In the genomic region with DNA sequence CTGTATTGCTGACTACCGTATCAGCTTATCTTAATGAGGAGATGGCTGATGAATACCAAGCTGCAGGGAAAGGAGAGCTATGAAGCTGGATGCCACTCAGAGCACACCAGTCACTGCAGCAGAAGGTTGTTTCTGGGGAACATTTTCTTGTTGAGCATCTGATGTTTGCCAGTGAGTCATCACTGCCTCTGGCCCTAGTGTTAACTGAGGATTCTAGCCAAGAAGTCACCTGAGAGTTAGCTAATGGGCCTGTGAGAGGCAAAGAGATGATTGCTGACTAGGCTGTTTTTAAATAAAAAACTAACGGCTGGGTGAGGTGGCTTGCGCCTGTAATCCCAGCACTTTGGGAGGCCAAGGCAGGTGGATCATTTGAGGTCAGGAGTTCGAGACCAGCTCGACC, we compare ENCODE assay signal across 14 cellular contexts. TPM values are rescaled to one million over a fixed set of nuclear protein-coding genes. Genes with fewer than 3 reads are reported as not detected.
DNase-seq lines count a peak whose midpoint lies in the region; ATAC-seq, FAIRE-seq and TF ChIP-seq lines count a peak whose summit lies in the region.
"Had no signal": no experiment of that assay in that cellular context is flagged by ENCODE, and none has a peak within 500 bp of the region (broad histone marks: within the 10 kb centered on the region; RNA-seq: fewer than 3 reads in every experiment).

No MANE protein-coding gene starts in this region.

- WGBS in esophagus muscularis mucosa, result 84% methylated on average over 5 of the region's 5 CpGs

- peak; percentile 96 for FAIRE-seq in H54 (lab: Jason Lieb, UNC)

- no peaks in the 10 kb centered on the region for H3K4me1 ChIP-seq in esophagus muscularis mucosa
- H3K4me1 ChIP-seq: BLaER1, colonic mucosa had no signal

- DNase-seq in A172 (ENCODE audit: low spot score) (peak; percentile 87), H54 (ENCODE audit: insufficient read length, low spot score) (peak; percentile 8), amniotic stem cell (lab: John Stamatoyannopoulos, UW) (peak; percentile 8), glutamatergic neuron (no peak), NCI-H1105 (lab: John Stamatoyannopoulos, UW) (no peak), HT-29 (ENCODE audit: low spot score) (no peak), esophagus muscularis mucosa (ENCODE audit: extremely low spot score) (no peak)
- DNase-seq: activated CD4-positive, alpha-beta T cell treated with anti-CD3 and anti-CD28 coated beads for 1 hour; colonic mucosa; hippocampal formation; SHP77 treated with DMSO at 0.1 percent for 48 hours; stimulated activated CD8-positive, alpha-beta memory T cell treated with anti-CD3 and anti-CD28 coated beads, Interleukin-4, amount 100 ng/mL, for 48 hours had no signal

- TF ChIP-seq CTCF in glutamatergic neuron (IDR thresholded peaks at IDR 0.05; ENCODE audit: partially characterized antibody, unreplicated experiment), result no peak
- TF ChIP-seq CTCF in esophagus muscularis mucosa (IDR thresholded peaks at IDR 0.05), result no peak

- no peaks in the 10 kb centered on the region for H3K36me3 ChIP-seq in esophagus muscularis mucosa
- H3K36me3 ChIP-seq: colonic mucosa had no signal

- H3K9me3 Mint-ChIP-seq in glutamatergic neuron (ENCODE audit: unreplicated experiment), result no peaks in the 10 kb centered on the region

- H3K27ac Mint-ChIP-seq in glutamatergic neuron (ENCODE audit: unreplicated experiment), result peak overlapping the region; percentile 57

- no peak overlapping the region for H3K27ac ChIP-seq in esophagus muscularis mucosa (replicated peaks in 1 of 4)
- H3K27ac ChIP-seq: BLaER1, colonic mucosa had no signal

- H3K4me1 Mint-ChIP-seq in glutamatergic neuron (ENCODE audit: low read depth, unreplicated experiment), result peaks cover 2% of the 10 kb centered on the region

- no peak overlapping the region for H3K4me3 ChIP-seq in esophagus muscularis mucosa
- H3K4me3 ChIP-seq: BLaER1, colonic mucosa had no signal

- intact Hi-C loops in esophagus muscularis mucosa (cut with DNase I), result no loop called here

- no peaks in the 10 kb centered on the region for H3K36me3 Mint-ChIP-seq in glutamatergic neuron (ENCODE audit: unreplicated experiment)

- H3K4me3 Mint-ChIP-seq in glutamatergic neuron (ENCODE audit: unreplicated experiment), result no peak overlapping the region

- ATAC-seq in GM21529 (IDR thresholded peaks at IDR 0.05; ENCODE audit: unreplicated experiment), result no peak

- H3K27me3 ChIP-seq in esophagus muscularis mucosa, result no peaks in the 10 kb centered on the region
- H3K27me3 ChIP-seq: BLaER1, colonic mucosa had no signal

- TF ChIP-seq EP300 in esophagus muscularis mucosa (IDR thresholded peaks at IDR 0.05), result no peak

- H3K9me3 ChIP-seq in esophagus muscularis mucosa, result no peaks in the 10 kb centered on the region
- H3K9me3 ChIP-seq: BLaER1, colonic mucosa had no signal

- TF ChIP-seq POLR2A in H54 (IDR thresholded peaks at IDR 0.05; ENCODE audit: low read depth, low read length), result no peak
- no peak for TF ChIP-seq POLR2A in esophagus muscularis mucosa (IDR thresholded peaks at IDR 0.05; ENCODE audit: low read depth)

- H3K27me3 Mint-ChIP-seq in glutamatergic neuron (ENCODE audit: unreplicated experiment), result no peaks in the 10 kb centered on the region

RNA-seq across cellular contexts. Expression of a gene that starts 37.9 kb away (rescaled TPM):
- total RNA-seq in A172 (2014; rRNA removed; shearing (Covaris generic)), result 4.4 and 6.9 TPM in 2 replicates
- total RNA-seq in glutamatergic neuron (ENCODE audit: unreplicated experiment), result 25.6 TPM
- total RNA-seq in HT-29 (2014; rRNA removed; shearing (Covaris generic)), result 6.3 and 8.9 TPM in 2 replicates
- 1 to 10 TPM in 2 of 4 donors, under 1 TPM in 2; 0.33 to 1.7 (median 0.91) TPM for total RNA-seq in esophagus muscularis mucosa

Comparison
In these comparisons a context has a peak if more than half of its experiments do, and no peak if none do; other contexts are left out.
1. DNase-seq: peak in A172 (single experiment), H54 (single experiment) and amniotic stem cell (single experiment); none in glutamatergic neuron (single experiment), NCI-H1105 (single experiment), HT-29 (single experiment) and esophagus muscularis mucosa (single experiment).